In the genomic region with DNA sequence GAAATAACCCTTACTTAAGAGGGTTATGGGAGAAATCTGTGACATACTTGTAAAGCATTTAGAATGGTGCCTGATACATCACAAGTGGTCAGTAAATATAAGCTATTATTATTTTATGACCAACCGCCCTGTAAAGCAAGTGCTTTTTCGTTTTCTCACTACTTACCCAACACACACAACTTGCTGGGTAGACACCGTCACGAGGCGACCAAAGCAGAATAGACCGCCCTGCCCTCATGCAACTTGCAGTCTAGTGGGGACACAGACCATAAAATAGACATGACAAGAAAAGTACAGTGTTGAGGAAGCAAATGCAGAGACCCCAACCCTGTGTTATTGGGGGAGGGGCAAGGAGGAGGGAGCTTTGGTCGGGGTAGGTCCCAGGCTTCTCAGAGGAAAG, we compare ENCODE assay signal across 8 cellular contexts. TPM values are rescaled to one million over a fixed set of nuclear protein-coding genes. Genes with fewer than 3 reads are reported as not detected.
DNase-seq lines count a peak whose midpoint lies in the region; ATAC-seq lines count a peak whose summit lies in the region.

No MANE protein-coding gene starts in this region.

- DNase-seq in activated naive CD4-positive, alpha-beta T cell treated with anti-CD3 and anti-CD28 coated beads, Interleukin-2, amount 10 ng/mL, durations not matched to agents 7 days and 5 days = no peak
- no peak for DNase-seq in activated naive CD4-positive, alpha-beta T cell (lab: John Stamatoyannopoulos, UW)
- DNase-seq in DMS79 treated with DMSO at 0.1 percent for 48 hours (lab: John Stamatoyannopoulos, UW) (no peak), MG63 (no peak), C1 segment of cervical spinal cord (lab: John Stamatoyannopoulos, UW) (no peak)

- H3K9me3 ChIP-seq in iPS-20b (ENCODE audit: insufficient read depth, low read depth, low read length) = no peaks in the 10 kb centered on the region
- H3K9me3 ChIP-seq in stomach smooth muscle (ENCODE audit: control insufficient read depth in 2 of 2, low read length in 2 of 2) = no peaks in the 10 kb centered on the region
- H3K9me3 ChIP-seq in MG63 = no peaks in the 10 kb centered on the region

- H3K36me3 ChIP-seq in iPS-20b (ENCODE audit: insufficient read depth, low read depth, low read length) (peaks cover 6% of the 10 kb centered on the region; the same call in 1 of the 2 replicates), stomach smooth muscle (ENCODE audit: control insufficient read depth in 2 of 2, insufficient read depth in 2 of 2, low read length in 2 of 2) (no peaks in the 10 kb centered on the region), MG63 (no peaks in the 10 kb centered on the region)

- H3K36me3 Mint-ChIP-seq in activated naive CD4-positive, alpha-beta T cell treated with anti-CD3 and anti-CD28 coated beads, Interleukin-2, amount 10 ng/mL, durations not matched to agents 7 days and 5 days = no peaks in the 10 kb centered on the region
- no peaks in the 10 kb centered on the region for H3K36me3 Mint-ChIP-seq in activated T-helper 17 cell treated with anti-CD3 and anti-CD28 coated beads, Interleukin-2, amount 50 U/mL, for 72 hours (ENCODE audit: low read depth)

- peaks cover 94% of the 10 kb centered on the region for H3K27me3 Mint-ChIP-seq in activated naive CD4-positive, alpha-beta T cell treated with anti-CD3 and anti-CD28 coated beads, Interleukin-2, amount 10 ng/mL, durations not matched to agents 7 days and 5 days
- H3K27me3 Mint-ChIP-seq in activated T-helper 17 cell treated with anti-CD3 and anti-CD28 coated beads, Interleukin-2, amount 50 U/mL, for 72 hours = peaks cover 17% of the 10 kb centered on the region

- peaks cover 16% of the 10 kb centered on the region for H3K4me1 Mint-ChIP-seq in activated naive CD4-positive, alpha-beta T cell treated with anti-CD3 and anti-CD28 coated beads, Interleukin-2, amount 10 ng/mL, durations not matched to agents 7 days and 5 days
- H3K4me1 Mint-ChIP-seq in activated T-helper 17 cell treated with anti-CD3 and anti-CD28 coated beads, Interleukin-2, amount 50 U/mL, for 72 hours = no peaks in the 10 kb centered on the region

- H3K27me3 ChIP-seq in iPS-20b (ENCODE audit: insufficient read depth, low read length) (peaks cover 22% of the 10 kb centered on the region), stomach smooth muscle (ENCODE audit: control insufficient read depth in 1 of 2, insufficient read depth in 2 of 2, low read length in 2 of 2) (no peaks in the 10 kb centered on the region), MG63 (peaks cover 24% of the 10 kb centered on the region)

- no peak overlapping the region for H3K27ac Mint-ChIP-seq in activated naive CD4-positive, alpha-beta T cell treated with anti-CD3 and anti-CD28 coated beads, Interleukin-2, amount 10 ng/mL, durations not matched to agents 7 days and 5 days
- no peak overlapping the region for H3K27ac Mint-ChIP-seq in activated T-helper 17 cell treated with anti-CD3 and anti-CD28 coated beads, Interleukin-2, amount 50 U/mL, for 72 hours

- H3K4me1 ChIP-seq in iPS-20b (ENCODE audit: insufficient read depth, low read length) = peaks cover 3% of the 10 kb centered on the region; the same call in 1 of the 2 replicates
- peaks cover 32% of the 10 kb centered on the region for H3K4me1 ChIP-seq in stomach smooth muscle (ENCODE audit: control insufficient read depth, insufficient read depth, low read length)

- ATAC-seq in activated T-helper 17 cell treated with anti-CD3 and anti-CD28 coated beads, Interleukin-2, amount 50 U/mL, for 72 hours (replicated peaks) = no peak

- CTCF ChIA-PET in activated naive CD4-positive, alpha-beta T cell treated with anti-CD3 and anti-CD28 coated beads, Interleukin-2, amount 10 ng/mL, durations not matched to agents 7 days and 5 days (lab: Charles Lee) = interaction anchor here (1.0 kb wide), 1 partner anchor 213 kb away, joined by 3 read pairs; no protein-coding TSS in a partner anchor

- H3K9ac ChIP-seq in iPS-20b (ENCODE audit: low read depth, low read length) (peak overlapping the region; percentile 52; the same call in 1 of the 2 replicates), stomach smooth muscle (ENCODE audit: low read length in 2 of 2) (no peak overlapping the region)

- peak overlapping the region; percentile 87 for H3K4me3 ChIP-seq in iPS-20b (ENCODE audit: low read length)
- H3K4me3 ChIP-seq in stomach smooth muscle (ENCODE audit: low read length in 2 of 2) = peak overlapping the region; percentile 41 to 85
- H3K4me3 ChIP-seq in MG63 = no peak overlapping the region

- H3K9me3 Mint-ChIP-seq in activated naive CD4-positive, alpha-beta T cell treated with anti-CD3 and anti-CD28 coated beads, Interleukin-2, amount 10 ng/mL, durations not matched to agents 7 days and 5 days = no peaks in the 10 kb centered on the region
- no peaks in the 10 kb centered on the region for H3K9me3 Mint-ChIP-seq in activated T-helper 17 cell treated with anti-CD3 and anti-CD28 coated beads, Interleukin-2, amount 50 U/mL, for 72 hours

- H3K4me3 Mint-ChIP-seq in activated naive CD4-positive, alpha-beta T cell treated with anti-CD3 and anti-CD28 coated beads, Interleukin-2, amount 10 ng/mL, durations not matched to agents 7 days and 5 days = peak overlapping the region; percentile 61
- peak overlapping the region; percentile 72 for H3K4me3 Mint-ChIP-seq in activated T-helper 17 cell treated with anti-CD3 and anti-CD28 coated beads, Interleukin-2, amount 50 U/mL, for 72 hours

- H3K27ac ChIP-seq in iPS-20b (ENCODE audit: low read length) (no peak overlapping the region), stomach smooth muscle (ENCODE audit: low read length) (peak overlapping the region; percentile 46)

RNA-seq across cellular contexts. Expression of a gene that starts 0.7 kb away (rescaled TPM):
- total RNA-seq in activated T-helper 17 cell treated with anti-CD3 and anti-CD28 coated beads, Interleukin-2, amount 50 U/mL, for 72 hours = 1 to 10 TPM; 2.1 to 10.0 TPM
- 4.6 and 5.0 TPM in 2 replicates for total RNA-seq in MG63 (2014; rRNA removed; shearing (Covaris generic); ENCODE audit: low replicate concordance)
